In genomic region chr17:44176671-44177501, GRCh38 we compare ENCODE assay signal across 21 cellular contexts. TPM values are rescaled to one million over a fixed set of nuclear protein-coding genes. Genes with fewer than 3 reads are reported as not detected.
DNase-seq lines count a peak whose midpoint lies in the region; ATAC-seq, FAIRE-seq and TF ChIP-seq lines count a peak whose summit lies in the region.
"Had no signal": no experiment of that assay in that cellular context is flagged by ENCODE, and none has a peak within 500 bp of the region (broad histone marks: within the 10 kb centered on the region; RNA-seq: fewer than 3 reads in every experiment).

No MANE protein-coding gene starts in this region.

- H2BK5ac ChIP-seq in H9 (ENCODE audit: insufficient read length, low read length), result no peak overlapping the region

- H3K36me3 Mint-ChIP-seq in H9 (ENCODE audit: insufficient read depth in 1 of 3, low read depth in 3 of 3) (peaks cover 26 to 36% (median 34%) of the 10 kb centered on the region in 3 experiments), nephron progenitor cell (ENCODE audit: low read depth) (peaks cover 43% of the 10 kb centered on the region)

- no peak overlapping the region for H3K56ac ChIP-seq in H9 (ENCODE audit: insufficient read length, low read depth, low read length)

- H3K14ac ChIP-seq in H9 (ENCODE audit: insufficient read depth, low read length), result no peak overlapping the region

- H3K4ac ChIP-seq in H9 (ENCODE audit: low read depth, low read length), result no peak overlapping the region

- H3K4me2 ChIP-seq in A549 (no peak overlapping the region), H9 (ENCODE audit: insufficient read depth, insufficient read length, low read length) (no peak overlapping the region)

- no peak overlapping the region for H4K91ac ChIP-seq in H9 (ENCODE audit: insufficient read length, low read depth, low read length)

- H3K27me3 Mint-ChIP-seq in H9 (ENCODE audit: low read depth) (no peaks in the 10 kb centered on the region), nephron progenitor cell (ENCODE audit: low read depth, poor library complexity) (peaks cover 9% of the 10 kb centered on the region)
- H3K27me3 Mint-ChIP-seq: memory B cell had no signal

- H4K20me1 ChIP-seq in H9 (ENCODE audit: control insufficient read depth, insufficient read depth, insufficient read length), result peaks cover under 1% of the 10 kb centered on the region

- H3K4me1 Mint-ChIP-seq in H9, result peaks cover 3 to 4% of the 10 kb centered on the region in 2 experiments; a peak in 1 of 4 replicates
- peaks cover 9% of the 10 kb centered on the region for H3K4me1 Mint-ChIP-seq in nephron progenitor cell
- H3K4me1 Mint-ChIP-seq: memory B cell had no signal

- H3K9me3 Mint-ChIP-seq in H9 (peaks cover 4 to 5% of the 10 kb centered on the region in 2 experiments), nephron progenitor cell (peaks cover 4% of the 10 kb centered on the region)
- H3K9me3 Mint-ChIP-seq: activated naive CD4-positive, alpha-beta T cell treated with anti-CD3 and anti-CD28 coated beads, Interleukin-2, amount 50 U/mL, for 72 hours; memory B cell had no signal

- DNase-seq in A549 (ENCODE audit: low read depth in 1 of 2, low spot score in 1 of 2), result no peak
- DNase-seq in H9, result no peak
- no peak for DNase-seq in nephron progenitor cell
- no peak for DNase-seq in activated CD8-positive, alpha-beta memory T cell treated with anti-CD3 and anti-CD28 coated beads, Interleukin-2, amount 50 U/mL, for 4 hours
- DNase-seq in HEK293T (ENCODE audit: extremely low spot score), result no peak
- no peak for DNase-seq in retina
- DNase-seq: activated CD4-positive, CD25-positive, alpha-beta regulatory T cell; activated T-cell treated with anti-CD3 and anti-CD28 coated beads, Interleukin-2, amount 50 U/mL, for 48 hours; body of pancreas; effector memory CD4-positive, alpha-beta T cell; esophagus squamous epithelium; GF-D8; NCI-H146; NCI-H2171 treated with DMSO at 0.1 percent for 48 hours; NCI-H526; T1000 had no signal

- H3K79me2 ChIP-seq in H9 (ENCODE audit: insufficient read depth, low read length), result no peaks in the 10 kb centered on the region
- H3K79me2 ChIP-seq: parathyroid adenoma had no signal

- CTCF ChIA-PET in A549 (lab: Yijun Ruan, JAX) (interaction anchor here (0.6 to 12.8 kb wide), 6 partner anchors 8 to 173 kb away, joined by 3 to 159 read pairs (median 7); partner anchors contain the start of gene HROB), HEK293T (lab: Yijun Ruan, JAX) (no interaction called here)

- H3K4me3 ChIP-seq in A549, result no peak overlapping the region
- H3K4me3 ChIP-seq: body of pancreas, esophagus squamous epithelium had no signal

- no peak overlapping the region for H3K18ac ChIP-seq in H9 (ENCODE audit: insufficient read length, low read depth, low read length)

- TF ChIP-seq POLR2A in A549 (IDR thresholded peaks at IDR 0.05; ENCODE audit: low read length), result no peak

- no peak overlapping the region for H2BK120ac ChIP-seq in H9 (ENCODE audit: low read depth, low read length, poor library complexity, severe bottlenecking)

- H4K8ac ChIP-seq in H9 (replicated peaks; ENCODE audit: insufficient read length, low read depth, low read length), result no peak overlapping the region

- no peak overlapping the region for H2AK5ac ChIP-seq in H9 (ENCODE audit: insufficient read length, low read length)

- H3K27ac ChIP-seq in A549, result no peak overlapping the region
- H3K27ac ChIP-seq in H9 (ENCODE audit: insufficient read length, low read depth, low read length), result no peak overlapping the region
- H3K27ac ChIP-seq: body of pancreas, esophagus squamous epithelium, parathyroid adenoma had no signal

- TF ChIP-seq RAD21 in A549 (conservative IDR thresholded peaks at IDR 0.05 in 1 of 2, IDR thresholded peaks at IDR 0.05 in 1 of 2), result no peak

- H3K27me3 ChIP-seq in H9 (ENCODE audit: insufficient read depth, low read length), result no peaks in the 10 kb centered on the region
- H3K27me3 ChIP-seq: body of pancreas, esophagus squamous epithelium had no signal

- no peak for TF ChIP-seq EP300 in A549 (IDR thresholded peaks at IDR 0.05)

- no peaks in the 10 kb centered on the region for H3K23me2 ChIP-seq in H9 (ENCODE audit: insufficient read length, low read depth, low read length, poor library complexity, severe bottlenecking)

- H3K27ac Mint-ChIP-seq in H9 (peak overlapping the region in 2 of 3 experiments; percentile 36 to 52; a peak in 3 of 7 replicates), nephron progenitor cell (peak overlapping the region; percentile 54)
- H3K27ac Mint-ChIP-seq: memory B cell had no signal

- H2BK15ac ChIP-seq in H9 (ENCODE audit: low read depth, low read length), result no peak overlapping the region

- no peak overlapping the region for H3T11ph ChIP-seq in H9 (ENCODE audit: low read length)

- no peak overlapping the region for H4K5ac ChIP-seq in H9 (ENCODE audit: insufficient read length, low read depth, low read length)

- H2AFZ ChIP-seq in H9 (ENCODE audit: low read length), result no peak overlapping the region
- H2AFZ ChIP-seq: parathyroid adenoma had no signal

- no peaks in the 10 kb centered on the region for H3K79me1 ChIP-seq in H9 (ENCODE audit: insufficient read depth, low read depth, low read length, poor library complexity, severe bottlenecking)

- ATAC-seq in A549, result peak; percentile 16 to 19; a peak in 3 of 6 replicates
- ATAC-seq: body of pancreas had no signal

- no peaks in the 10 kb centered on the region for H3K9me3 ChIP-seq in A549
- peaks cover 4% of the 10 kb centered on the region for H3K9me3 ChIP-seq in H9 (ENCODE audit: control insufficient read depth, low read depth, low read length)
- H3K9me3 ChIP-seq: body of pancreas, esophagus squamous epithelium had no signal

- POLR2A ChIA-PET in A549 (lab: Yijun Ruan, JAX), result interaction anchor here (0.6 to 0.7 kb wide), 2 partner anchors 10 to 53 kb away, joined by 3 read pairs; partner anchors contain the start of genes HDAC5 and TMUB2
- POLR2A ChIA-PET in HEK293T (lab: Yijun Ruan, JAX), result interaction anchor here (1.4 kb wide), 1 partner anchor 9 kb away, joined by 4 read pairs; no protein-coding TSS in a partner anchor

- no peak for TF ChIP-seq CTCF in A549 (IDR thresholded peaks at IDR 0.05)
- no peak for TF ChIP-seq CTCF in H9 (conservative IDR thresholded peaks at IDR 0.05)
- no peak for TF ChIP-seq CTCF in nephron progenitor cell (IDR thresholded peaks at IDR 0.05)

- no peak overlapping the region for H2BK20ac ChIP-seq in H9 (ENCODE audit: low read depth, low read length, poor library complexity, severe bottlenecking)

- WGBS in A549 (ENCODE audit: missing lambda C conversion rate), result 96% methylated on average over 42 of the region's 54 CpGs
- no CpG with 5 or more reads among the region's 54 CpGs for WGBS in H9 (ENCODE audit: extremely low coverage, insufficient read length, low lambda C conversion rate)

- H3K23ac ChIP-seq in H9 (ENCODE audit: insufficient read length, low read depth, low read length), result no peak overlapping the region

- no peak for FAIRE-seq in A549 (lab: Jason Lieb, UNC)

- H3K4me3 Mint-ChIP-seq in H9 (no peak overlapping the region), nephron progenitor cell (no peak overlapping the region)
- H3K4me3 Mint-ChIP-seq: memory B cell had no signal

- H3K9ac ChIP-seq in H9 (ENCODE audit: extremely low read depth, insufficient read length, low read length), result no peak overlapping the region
- H3K9ac ChIP-seq: parathyroid adenoma had no signal

- no peaks in the 10 kb centered on the region for H3K4me1 ChIP-seq in A549
- no peaks in the 10 kb centered on the region for H3K4me1 ChIP-seq in H9 (ENCODE audit: insufficient read depth, low read length)
- H3K4me1 ChIP-seq: esophagus squamous epithelium, parathyroid adenoma had no signal

- H2BK12ac ChIP-seq in H9 (ENCODE audit: insufficient read length, low read depth, low read length), result no peak overlapping the region

TF ChIP-seq in A549, 52 proteins besides CTCF, POLR2A, EP300 and RAD21 (continues in another document):
- TF ChIP-seq CEBPB (IDR thresholded peaks at IDR 0.05) (no peak), HOXB13 (CRISPR knock-in tag; IDR thresholded peaks at IDR 0.05; ENCODE audit: low read depth) (no peak)

TF ChIP-seq in HEK293T, 16 proteins besides CTCF, POLR2A, EP300 and RAD21:
- TF ChIP-seq ZNF384 (IDR thresholded peaks at IDR 0.05) (no peak), ARNT (IDR thresholded peaks at IDR 0.05) (no peak), L3MBTL2 (conservative IDR thresholded peaks at IDR 0.05) (no peak)

RNA-seq across cellular contexts. Expression of gene ASB16, which starts 6.4 kb away (rescaled TPM):
- 0.05 TPM in 1 of 2 replicates, not detected in the other for polyA plus RNA-seq in A549 (2011; rRNA removed)
- polyA plus RNA-seq in A549 (2012; cell fraction: cytosol; rRNA removed), result 0.04 and 0.06 TPM in 2 replicates
- 0.67 and 0.69 TPM in 2 replicates for polyA plus RNA-seq in A549 (2012; cell fraction: nucleus; rRNA removed)
- polyA plus RNA-seq in A549 (2017; fragmentation: RNase III; extraction: RNeasy Plus Mini Kit Qiagen cat#74134 plus additional on column Dnase treatment), result 0.12 to 0.16 TPM (median 0.15 TPM) in 3 replicates
- not detected in 2 replicates for polyA minus RNA-seq in A549 (2011; rRNA and poly(A)+ RNA removed)
- 0.31 and 0.90 TPM in 2 replicates for total RNA-seq in H9 (2021)
- total RNA-seq: kidney epithelial cell had no signal
- polyA plus RNA-seq: AG04450 had no signal

RNA-seq across cellular contexts. Expression of gene TMUB2, which starts 9.9 kb away (rescaled TPM):
- polyA plus RNA-seq in A549 (2011; rRNA removed) (36.2 and 43.3 TPM in 2 replicates), A549 (2017; fragmentation: RNase III; extraction: RNeasy Plus Mini Kit Qiagen cat#74134 plus additional on column Dnase treatment) (37.6 to 44.4 TPM (median 42.0 TPM) in 3 replicates)
- 37.3 and 45.4 TPM in 2 replicates for polyA plus RNA-seq in A549 (2012; cell fraction: cytosol; rRNA removed)
- polyA plus RNA-seq in A549 (2012; cell fraction: nucleus; rRNA removed), result 104 and 115 TPM in 2 replicates
- 29.9 and 32.2 TPM in 2 replicates for polyA minus RNA-seq in A549 (2011; rRNA and poly(A)+ RNA removed)
- 20.6 and 22.9 TPM in 2 replicates for total RNA-seq in H9 (2021)

RNA-seq across cellular contexts. Expression of gene ATXN7L3, which starts 22.8 kb away (rescaled TPM):
- polyA plus RNA-seq in A549 (2011; rRNA removed) (65.7 and 72.7 TPM in 2 replicates), A549 (2017; fragmentation: RNase III; extraction: RNeasy Plus Mini Kit Qiagen cat#74134 plus additional on column Dnase treatment) (54.0 to 66.2 TPM (median 60.5 TPM) in 3 replicates)
- polyA plus RNA-seq in A549 (2012; cell fraction: cytosol; rRNA removed), result 39.3 and 52.4 TPM in 2 replicates
- polyA plus RNA-seq in A549 (2012; cell fraction: nucleus; rRNA removed), result 84.7 and 105 TPM in 2 replicates
- polyA minus RNA-seq in A549 (2011; rRNA and poly(A)+ RNA removed), result 67.2 and 79.1 TPM in 2 replicates
- total RNA-seq in H9 (2021), result 125 and 134 TPM in 2 replicates

RNA-seq across cellular contexts. Expression of gene HROB, which starts 35.2 kb away (rescaled TPM):
- polyA plus RNA-seq in A549 (2011; rRNA removed) (5.4 and 5.6 TPM in 2 replicates), A549 (2017; fragmentation: RNase III; extraction: RNeasy Plus Mini Kit Qiagen cat#74134 plus additional on column Dnase treatment) (6.0 to 7.1 TPM (median 6.8 TPM) in 3 replicates)
- polyA plus RNA-seq in A549 (2012; cell fraction: cytosol; rRNA removed), result 8.2 and 11.1 TPM in 2 replicates
- 23.5 and 24.0 TPM in 2 replicates for polyA plus RNA-seq in A549 (2012; cell fraction: nucleus; rRNA removed)
- polyA minus RNA-seq in A549 (2011; rRNA and poly(A)+ RNA removed), result 16.0 and 16.7 TPM in 2 replicates
- total RNA-seq in H9 (2021), result 23.3 and 24.1 TPM in 2 replicates

RNA-seq across cellular contexts. Expression of gene UBTF, which starts 42.6 kb away (rescaled TPM):
- polyA plus RNA-seq in A549 (2011; rRNA removed) (39.8 and 44.0 TPM in 2 replicates), A549 (2017; fragmentation: RNase III; extraction: RNeasy Plus Mini Kit Qiagen cat#74134 plus additional on column Dnase treatment) (75.0 to 76.2 TPM (median 75.5 TPM) in 3 replicates)
- polyA plus RNA-seq in A549 (2012; cell fraction: cytosol; rRNA removed), result 37.0 and 41.6 TPM in 2 replicates
- 36.1 and 47.3 TPM in 2 replicates for polyA plus RNA-seq in A549 (2012; cell fraction: nucleus; rRNA removed)
- 28.2 and 29.7 TPM in 2 replicates for polyA minus RNA-seq in A549 (2011; rRNA and poly(A)+ RNA removed)
- total RNA-seq in H9 (2021), result 151 and 164 TPM in 2 replicates
